15 cellular contexts compared by ENCODE assay signal in the genomic region with DNA sequence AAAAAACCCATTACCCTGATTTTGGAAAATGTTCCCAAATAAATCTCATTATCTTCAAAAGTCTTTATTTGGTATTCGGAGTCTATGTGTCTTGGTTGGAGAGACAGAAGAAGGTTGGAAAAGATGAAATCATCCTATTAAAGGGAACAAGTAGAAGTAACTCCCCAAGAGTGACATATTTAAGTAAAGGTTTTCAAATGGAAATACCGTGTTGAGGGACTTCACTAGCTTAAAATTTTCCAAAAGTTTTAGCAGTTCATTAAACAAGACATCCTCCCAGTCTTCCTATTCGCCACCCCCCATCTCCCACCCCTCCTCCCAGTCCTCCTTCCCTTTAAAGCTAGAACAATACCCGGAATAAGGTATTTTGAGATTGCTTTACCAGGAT.
DNase-seq lines count a peak whose midpoint lies in the region; ATAC-seq, FAIRE-seq and TF ChIP-seq lines count a peak whose summit lies in the region.
"Had no signal": no experiment of that assay in that cellular context is flagged by ENCODE, and none has a peak within 500 bp of the region (broad histone marks: within the 10 kb centered on the region; RNA-seq: fewer than 3 reads in every experiment).

No MANE protein-coding gene starts in this region.

- no peak overlapping the region for H3K56ac ChIP-seq in H1 (replicated peaks; ENCODE audit: insufficient read length, low read depth, low read length)

- no peaks in the 10 kb centered on the region for H3K23me2 ChIP-seq in H1 (ENCODE audit: low read depth, low read length)

- H3K27ac Mint-ChIP-seq in activated CD4-positive, alpha-beta T cell treated with anti-CD3 and anti-CD28 coated beads, Interleukin-2, amount 10 ng/mL, durations not matched to agents 24 days and 14 days = peak overlapping the region; percentile 98
- H3K27ac Mint-ChIP-seq in neural crest cell (ENCODE audit: unreplicated experiment) = peak overlapping the region; percentile 99

- peak overlapping the region; percentile 40 to 65; a peak in 2 of 4 replicates for H3K4me2 ChIP-seq in H1 (ENCODE audit: insufficient read depth in 1 of 2, low read depth in 2 of 2, low read length in 2 of 2)

- intact Hi-C loops in activated CD4-positive, alpha-beta T cell treated with anti-CD3 and anti-CD28 coated beads, Interleukin-2, amount 10 ng/mL, durations not matched to agents 24 days and 14 days (cut with micrococcal nuclease) = loop anchor here (5.0 to 10.0 kb wide), 3 partner anchors 288 to 1348 kb away; partner anchors contain the start of genes HPRT1 and INTS6L

- peaks cover 0 to 14% (median 7%) of the 10 kb centered on the region in 4 experiments; a peak in 4 of 7 replicates for H3K4me1 ChIP-seq in H1 (replicated peaks in 1 of 4; ENCODE audit: control insufficient read depth in 3 of 4, insufficient read depth in 4 of 4, low read length in 3 of 4)
- H3K4me1 ChIP-seq: prostate gland, transverse colon had no signal

- 0 out of 7 replicates have a peak overlapping the region, but pooled peaks of 1 of the 4 experiments have one; percentile 22 for H3K9ac ChIP-seq in H1 (replicated peaks in 1 of 4; ENCODE audit: extremely low read depth in 1 of 4, low read depth in 3 of 4, low read length in 3 of 4)

- CTCF ChIA-PET in H1 (lab: Charles Lee; ENCODE audit: partially characterized antibody) = interaction anchor here (0.6 to 1.2 kb wide), 3 partner anchors 80 to 88 kb away, joined by 3 read pairs; no protein-coding TSS in a partner anchor

- ATAC-seq in HG02642 (IDR thresholded peaks at IDR 0.05; ENCODE audit: poor library complexity, unreplicated experiment) (no peak), GM18868 (IDR thresholded peaks at IDR 0.05; ENCODE audit: unreplicated experiment) (no peak)

- H3K14ac ChIP-seq in H1 (ENCODE audit: insufficient read length) = no peak overlapping the region

- no peak overlapping the region for H2AFZ ChIP-seq in H1 (ENCODE audit: low read length)

- peaks cover 4% of the 10 kb centered on the region for H3K9me3 Mint-ChIP-seq in activated CD4-positive, alpha-beta T cell treated with anti-CD3 and anti-CD28 coated beads, Interleukin-2, amount 10 ng/mL, durations not matched to agents 24 days and 14 days
- peaks cover 4% of the 10 kb centered on the region for H3K9me3 Mint-ChIP-seq in neural crest cell

- peaks cover 4 to 38% (median 17%) of the 10 kb centered on the region in 4 experiments; a peak in 6 of 8 replicates for H3K36me3 ChIP-seq in H1 (ENCODE audit: control insufficient read depth in 2 of 4, insufficient read depth in 4 of 4, low read length in 3 of 4)
- H3K36me3 ChIP-seq: prostate gland, transverse colon had no signal

- no peak overlapping the region; the same call in 1 of the 2 replicates for H3K18ac ChIP-seq in H1 (ENCODE audit: extremely low read depth, low read length)

- no peak overlapping the region for H3K23ac ChIP-seq in H1 (ENCODE audit: insufficient read length)

- peaks cover 6 to 46% of the 10 kb centered on the region in 2 experiments for H3K79me2 ChIP-seq in H1 (ENCODE audit: control insufficient read depth in 1 of 2, insufficient read depth in 2 of 2, low read length in 2 of 2)

- no peak overlapping the region for H2BK12ac ChIP-seq in H1 (ENCODE audit: low read depth, low read length)

- TF ChIP-seq RAD21 in H1 (IDR thresholded peaks at IDR 0.05 in 1 of 2, conservative IDR thresholded peaks at IDR 0.05 in 1 of 2; ENCODE audit: low read depth in 2 of 2, low read length in 2 of 2) = no peak

- no peak overlapping the region for H2BK120ac ChIP-seq in H1 (replicated peaks; ENCODE audit: low read depth, low read length)

- no peak overlapping the region for H2AK5ac ChIP-seq in H1 (ENCODE audit: low read depth, low read length)

- peak overlapping the region; percentile 52; the same call in 1 of the 2 replicates for H3K27ac ChIP-seq in H1 (ENCODE audit: low read depth, low read length)
- H3K27ac ChIP-seq: A549, transverse colon had no signal

- no peaks in the 10 kb centered on the region for H3K9me3 ChIP-seq in H1 (ENCODE audit: insufficient read depth in 2 of 2, low read depth in 1 of 2, low read length in 1 of 2)
- H3K9me3 ChIP-seq: A549, prostate gland, transverse colon had no signal

- TF ChIP-seq EP300 in H1 (IDR thresholded peaks at IDR 0.05; ENCODE audit: borderline replicate concordance in 1 of 2, low read depth in 2 of 2, low read length in 2 of 2) = no peak

- no peaks in the 10 kb centered on the region for H3K27me3 ChIP-seq in H1 (replicated peaks in 1 of 4; ENCODE audit: control insufficient read depth in 3 of 4, extremely low read depth in 1 of 4, insufficient read depth in 3 of 4, low read length in 3 of 4)

- H3K4me3 ChIP-seq in Jurkat, Clone E6-1 (ENCODE audit: low read length) = peak overlapping the region; percentile 71
- peak overlapping the region in 3 of 4 experiments; percentile 80 to 100 (median 81); a peak in 7 of 8 replicates for H3K4me3 ChIP-seq in H1 (ENCODE audit: extremely low read depth in 1 of 4, insufficient read depth in 2 of 4, low read depth in 3 of 4, low read length in 4 of 4)
- H3K4me3 ChIP-seq: A549 had no signal

- H4K8ac ChIP-seq in H1 (ENCODE audit: extremely low read depth, insufficient read depth, low read length) = no peak overlapping the region

- H2BK15ac ChIP-seq in H1 (ENCODE audit: low read length) = no peak overlapping the region

- H3K4ac ChIP-seq in H1 (replicated peaks; ENCODE audit: insufficient read length, low read depth, low read length) = no peak overlapping the region

- H4K20me1 ChIP-seq in H1 (replicated peaks in 1 of 2; ENCODE audit: control insufficient read depth in 1 of 2, insufficient read depth in 2 of 2, low read length in 2 of 2) = peaks cover 2 to 7% of the 10 kb centered on the region in 2 experiments

- no peak for FAIRE-seq in H1 (lab: Jason Lieb, UNC)
- FAIRE-seq: A549, RCC 7860 had no signal

- no peak for TF ChIP-seq POLR2A in H1 (IDR thresholded peaks at IDR 0.05; ENCODE audit: control extremely low read depth in 1 of 2, low read depth in 2 of 2, low read length in 2 of 2)

- H4K5ac ChIP-seq in H1 (ENCODE audit: insufficient read length, low read depth, low read length) = peak overlapping the region; percentile 99

- no peak for TF ChIP-seq CTCF in H1 (IDR thresholded peaks at IDR 0.05; ENCODE audit: control extremely low read depth in 1 of 3, insufficient read depth in 1 of 3, low read depth in 1 of 3, low read length in 3 of 3)
- TF ChIP-seq CTCF in neural crest cell (conservative IDR thresholded peaks at IDR 0.05) = no peak

- peaks cover 15% of the 10 kb centered on the region for H3K4me1 Mint-ChIP-seq in activated CD4-positive, alpha-beta T cell treated with anti-CD3 and anti-CD28 coated beads, Interleukin-2, amount 10 ng/mL, durations not matched to agents 24 days and 14 days
- peaks cover 60% of the 10 kb centered on the region for H3K4me1 Mint-ChIP-seq in neural crest cell

- 4% methylated on average over 3 of the region's 4 CpGs; no CpG with 5 or more reads in 1 of the 2 experiments for WGBS in H1 (ENCODE audit: extremely low coverage in 1 of 2, insufficient coverage in 1 of 2, insufficient read length in 1 of 2, insufficient replicate concordance in 2 of 2, low coverage in 1 of 2, low lambda C conversion rate in 2 of 2, missing lambda C conversion rate in 1 of 2), 2 experiments

- no peak overlapping the region for H4K91ac ChIP-seq in H1 (replicated peaks; ENCODE audit: insufficient read length, low read length)

- DNase-seq in activated CD4-positive, alpha-beta T cell treated with anti-CD3 and anti-CD28 coated beads, Interleukin-2, amount 10 ng/mL, durations not matched to agents 24 days and 14 days = no peak
- no peak for DNase-seq in activated CD4-positive, alpha-beta T cell treated with anti-CD3 and anti-CD28 coated beads, Interleukin-2, amount 50 U/mL, for 4 hours
- DNase-seq in Jurkat, Clone E6-1 (ENCODE audit: low read depth, low spot score) = no peak
- DNase-seq in H1 (ENCODE audit: low read depth in 1 of 2, low spot score in 2 of 2) = no peak
- DNase-seq in neural crest cell (ENCODE audit: low read depth, low spot score) = no peak
- no peak for DNase-seq in CD1c-positive myeloid dendritic cell (ENCODE audit: extremely low spot score)
- DNase-seq: cortex of kidney, IMR-90, NCI-H146, transverse colon had no signal

- no peak overlapping the region for H2BK20ac ChIP-seq in H1 (ENCODE audit: low read length)

- H3K27me3 Mint-ChIP-seq in activated CD4-positive, alpha-beta T cell treated with anti-CD3 and anti-CD28 coated beads, Interleukin-2, amount 10 ng/mL, durations not matched to agents 24 days and 14 days = peaks cover 6% of the 10 kb centered on the region
- H3K27me3 Mint-ChIP-seq in neural crest cell (ENCODE audit: low read depth) = peaks cover 7% of the 10 kb centered on the region

- H2BK5ac ChIP-seq in H1 (ENCODE audit: low read depth, low read length) = no peak overlapping the region

- H3K36me3 Mint-ChIP-seq in activated CD4-positive, alpha-beta T cell treated with anti-CD3 and anti-CD28 coated beads, Interleukin-2, amount 10 ng/mL, durations not matched to agents 24 days and 14 days (ENCODE audit: low read depth) = peaks cover 23% of the 10 kb centered on the region
- H3K36me3 Mint-ChIP-seq in neural crest cell (ENCODE audit: low read depth) = peaks cover 26% of the 10 kb centered on the region

- H3K4me3 Mint-ChIP-seq in activated CD4-positive, alpha-beta T cell treated with anti-CD3 and anti-CD28 coated beads, Interleukin-2, amount 10 ng/mL, durations not matched to agents 24 days and 14 days = peak overlapping the region; percentile 98
- peak overlapping the region; percentile 92 for H3K4me3 Mint-ChIP-seq in neural crest cell

- no peaks in the 10 kb centered on the region for H3K79me1 ChIP-seq in H1 (ENCODE audit: low read depth, low read length)

- POLR2A ChIA-PET in H1 (lab: Charles Lee; ENCODE audit: partially characterized antibody) = interaction anchor here (0.8 to 2.0 kb wide), 6 partner anchors 13 to 148 kb away, joined by 3 to 11 read pairs (median 4); no protein-coding TSS in a partner anchor

TF ChIP-seq in H1, 55 proteins besides CTCF, POLR2A, EP300 and RAD21 (continues in another document):
- TF ChIP-seq GABPA (IDR thresholded peaks at IDR 0.05; ENCODE audit: borderline replicate concordance, insufficient read depth, low read length) (no peak), EGR1 (IDR thresholded peaks at IDR 0.05; ENCODE audit: borderline replicate concordance, low read depth, low read length) (no peak), TCF12 (IDR thresholded peaks at IDR 0.05; ENCODE audit: low read depth, low read length) (no peak), ASH2L (IDR thresholded peaks at IDR 0.05; ENCODE audit: low read length) (no peak), YY1 (IDR thresholded peaks at IDR 0.05; ENCODE audit: low read depth, low read length) (no peak), SP1 (IDR thresholded peaks at IDR 0.05; ENCODE audit: low read depth, low read length) (no peak), USF2 (IDR thresholded peaks at IDR 0.05; ENCODE audit: low read length) (no peak)
